ENCODE assay signal across 30 cellular contexts in genomic region chr2:165969227-165969626, GRCh38. TPM values are rescaled to one million over a fixed set of nuclear protein-coding genes. Genes with fewer than 3 reads are reported as not detected.
DNase-seq lines count a peak whose midpoint lies in the region; ATAC-seq, FAIRE-seq and TF ChIP-seq lines count a peak whose summit lies in the region.
"Had no signal": no experiment of that assay in that cellular context is flagged by ENCODE, and none has a peak within 500 bp of the region (broad histone marks: within the 10 kb centered on the region; RNA-seq: fewer than 3 reads in every experiment).

No MANE protein-coding gene starts in this region.

- H3K4me2 ChIP-seq in mammary epithelial cell (ENCODE audit: insufficient read depth, low read depth, low read length): no peak overlapping the region
- H3K4me2 ChIP-seq: BLaER1, neural progenitor cell had no signal

- H3K27me3 Mint-ChIP-seq in MCF 10A (ENCODE audit: insufficient read depth, unreplicated experiment): peaks cover 35% of the 10 kb centered on the region
- peaks cover 5% of the 10 kb centered on the region for H3K27me3 Mint-ChIP-seq in activated T-helper 2 cell treated with anti-CD3 and anti-CD28 coated beads, Interferon-gamma antibody, Interleukin-2, Interleukin-4, amounts not matched to agents 10 μg/mL and 5 μg/mL and 100 μg/mL, durations not matched to agents 14 hours and 24 hours and 36 hours (ENCODE audit: low read depth)

- no peaks in the 10 kb centered on the region for H3K79me2 ChIP-seq in mammary epithelial cell (ENCODE audit: insufficient read depth, low read length)

- no peaks in the 10 kb centered on the region for H3K9me3 Mint-ChIP-seq in MCF 10A (ENCODE audit: unreplicated experiment)
- H3K9me3 Mint-ChIP-seq in activated T-helper 2 cell treated with anti-CD3 and anti-CD28 coated beads, Interferon-gamma antibody, Interleukin-2, Interleukin-4, amounts not matched to agents 10 μg/mL and 5 μg/mL and 100 μg/mL, durations not matched to agents 14 hours and 24 hours and 36 hours: no peaks in the 10 kb centered on the region
- H3K9me3 Mint-ChIP-seq: immature natural killer cell, memory B cell had no signal

- no peak for ATAC-seq in GM21529 (IDR thresholded peaks at IDR 0.05; ENCODE audit: unreplicated experiment)
- ATAC-seq: activated CD8-positive, alpha-beta T cell treated with anti-CD3 and anti-CD28 coated beads, Interleukin-2, amount 10 ng/mL, durations not matched to agents 7 days and 5 days had no signal

- no peaks in the 10 kb centered on the region for H3K36me3 Mint-ChIP-seq in MCF 10A (ENCODE audit: insufficient read depth, unreplicated experiment)
- no peaks in the 10 kb centered on the region for H3K36me3 Mint-ChIP-seq in activated T-helper 2 cell treated with anti-CD3 and anti-CD28 coated beads, Interferon-gamma antibody, Interleukin-2, Interleukin-4, amounts not matched to agents 10 μg/mL and 5 μg/mL and 100 μg/mL, durations not matched to agents 14 hours and 24 hours and 36 hours (ENCODE audit: low read depth)
- H3K36me3 Mint-ChIP-seq: activated naive CD8-positive, alpha-beta T cell; immature natural killer cell; memory B cell; neural progenitor cell had no signal

- WGBS in mammary epithelial cell (ENCODE audit: low coverage, missing lambda C conversion rate): 29% methylated on average over 2 of the region's 2 CpGs

- CTCF ChIA-PET in mammary epithelial cell (lab: Charles Lee; ENCODE audit: low non-redundant PET) (no interaction called here), MCF 10A (lab: Yijun Ruan, JAX) (no interaction called here)

- no peak overlapping the region for H3K27ac ChIP-seq in mammary epithelial cell (ENCODE audit: insufficient read depth, low read depth, low read length)
- H3K27ac ChIP-seq: BLaER1, esophagus squamous epithelium, neural progenitor cell, right atrium auricular region, SK-N-MC had no signal

- H3K27ac Mint-ChIP-seq in MCF 10A (ENCODE audit: low read depth, unreplicated experiment): no peak overlapping the region
- no peak overlapping the region for H3K27ac Mint-ChIP-seq in activated T-helper 2 cell treated with anti-CD3 and anti-CD28 coated beads, Interferon-gamma antibody, Interleukin-2, Interleukin-4, amounts not matched to agents 10 μg/mL and 5 μg/mL and 100 μg/mL, durations not matched to agents 14 hours and 24 hours and 36 hours
- H3K27ac Mint-ChIP-seq: activated CD8-positive, alpha-beta T cell treated with anti-CD3 and anti-CD28 coated beads, Interleukin-2, amount 10 ng/mL, durations not matched to agents 7 days and 5 days; activated naive CD8-positive, alpha-beta T cell; endodermal cell; memory B cell had no signal

- no peak for FAIRE-seq in bronchial epithelial cell (lab: Jason Lieb, UNC)

- intact Hi-C loops in mammary epithelial cell (cut with micrococcal nuclease): no loop called here
- intact Hi-C loops in MCF 10A (cut with micrococcal nuclease): no loop called here
- intact Hi-C loops in activated T-helper 2 cell treated with anti-CD3 and anti-CD28 coated beads, Interferon-gamma antibody, Interleukin-2, Interleukin-4, amounts not matched to agents 10 μg/mL and 5 μg/mL and 100 μg/mL, durations not matched to agents 14 hours and 24 hours and 36 hours (cut with micrococcal nuclease): loop anchor here (2.0 kb wide), 1 partner anchor 14 kb away; no protein-coding TSS in a partner anchor

- no peaks in the 10 kb centered on the region for H3K4me1 ChIP-seq in mammary epithelial cell (ENCODE audit: insufficient read depth, low read length)
- H3K4me1 ChIP-seq: BLaER1, Caco-2, esophagus squamous epithelium, neural progenitor cell, right atrium auricular region had no signal

- H3K4me1 Mint-ChIP-seq in MCF 10A (ENCODE audit: insufficient read depth, unreplicated experiment): no peaks in the 10 kb centered on the region
- H3K4me1 Mint-ChIP-seq in activated T-helper 2 cell treated with anti-CD3 and anti-CD28 coated beads, Interferon-gamma antibody, Interleukin-2, Interleukin-4, amounts not matched to agents 10 μg/mL and 5 μg/mL and 100 μg/mL, durations not matched to agents 14 hours and 24 hours and 36 hours (ENCODE audit: low read depth): no peaks in the 10 kb centered on the region
- H3K4me1 Mint-ChIP-seq: endodermal cell, immature natural killer cell, memory B cell, neural progenitor cell had no signal

- no peaks in the 10 kb centered on the region for H3K9me3 ChIP-seq in mammary epithelial cell (replicated peaks; ENCODE audit: insufficient read depth, low read length)
- H3K9me3 ChIP-seq: BLaER1, Caco-2, esophagus squamous epithelium, right atrium auricular region had no signal

- H2AFZ ChIP-seq in mammary epithelial cell (ENCODE audit: low read depth, low read length): no peak overlapping the region
- H2AFZ ChIP-seq: neural progenitor cell had no signal

- BruUV-seq in mammary epithelial cell (replicated peaks; lab: Mats Ljungman, UMichigan) (no TSS peak), MCF 10A (replicated peaks; lab: Mats Ljungman, UMichigan) (no TSS peak)

- H4K20me1 ChIP-seq in mammary epithelial cell (ENCODE audit: insufficient read depth, low read length): no peaks in the 10 kb centered on the region
- H4K20me1 ChIP-seq: BLaER1 had no signal

- H3K27me3 ChIP-seq in mammary epithelial cell (ENCODE audit: insufficient read depth, low read length) (no peaks in the 10 kb centered on the region), bronchial epithelial cell (ENCODE audit: control insufficient read depth, insufficient read depth, low read length) (no peaks in the 10 kb centered on the region)
- H3K27me3 ChIP-seq: BLaER1, esophagus squamous epithelium, neural progenitor cell, right atrium auricular region had no signal

- no peak overlapping the region for H3K9ac ChIP-seq in mammary epithelial cell (ENCODE audit: insufficient read depth, low read length)
- H3K9ac ChIP-seq: BLaER1, neural progenitor cell had no signal

- TF ChIP-seq CTCF in mammary epithelial cell (conservative IDR thresholded peaks at IDR 0.05 in 1 of 2, IDR thresholded peaks at IDR 0.05 in 1 of 2; ENCODE audit: extremely low read depth in 1 of 2, insufficient read depth in 1 of 2, low read depth in 1 of 2, low read length in 2 of 2) (peak; percentile 1 to 14), MCF 10A (IDR thresholded peaks at IDR 0.05; ENCODE audit: unreplicated experiment) (no peak), LNCaP clone FGC (IDR thresholded peaks at IDR 0.05; ENCODE audit: control insufficient read depth, extremely low read depth, insufficient read depth) (peak; percentile 58), bronchial epithelial cell (IDR thresholded peaks at IDR 0.05; ENCODE audit: insufficient read depth, low read length, severe bottlenecking) (no peak)

- H3K4me3 ChIP-seq in mammary epithelial cell (replicated peaks in 1 of 3; ENCODE audit: insufficient read depth in 1 of 3, low read depth in 2 of 3, low read length in 3 of 3) (no peak overlapping the region), LNCaP clone FGC (ENCODE audit: low read depth, low read length) (no peak overlapping the region), bronchial epithelial cell (ENCODE audit: low read depth, low read length) (no peak overlapping the region)
- H3K4me3 ChIP-seq: BLaER1, esophagus squamous epithelium, neural progenitor cell, right atrium auricular region, SK-N-MC had no signal

- dilution Hi-C loops in mammary epithelial cell (cut with HindIII; ENCODE audit: low sequenced_read_pairs): no loop called here

- in situ Hi-C loops in mammary epithelial cell (cut with MboI; ENCODE audit: low sequenced_read_pairs in 2 of 2): no loop called here

- H3K36me3 ChIP-seq in mammary epithelial cell (ENCODE audit: insufficient read depth, low read length) (no peaks in the 10 kb centered on the region), bronchial epithelial cell (ENCODE audit: control insufficient read depth, insufficient read depth, low read length) (no peaks in the 10 kb centered on the region)
- H3K36me3 ChIP-seq: BLaER1, esophagus squamous epithelium, neural progenitor cell, right atrium auricular region had no signal

- POLR2A ChIA-PET in MCF 10A (lab: Yijun Ruan, JAX): no interaction called here

- H3K4me3 Mint-ChIP-seq in MCF 10A (ENCODE audit: unreplicated experiment): no peak overlapping the region
- no peak overlapping the region for H3K4me3 Mint-ChIP-seq in activated T-helper 2 cell treated with anti-CD3 and anti-CD28 coated beads, Interferon-gamma antibody, Interleukin-2, Interleukin-4, amounts not matched to agents 10 μg/mL and 5 μg/mL and 100 μg/mL, durations not matched to agents 14 hours and 24 hours and 36 hours (ENCODE audit: low read depth)
- H3K4me3 Mint-ChIP-seq: activated CD8-positive, alpha-beta T cell treated with anti-CD3 and anti-CD28 coated beads, Interleukin-2, amount 10 ng/mL, durations not matched to agents 7 days and 5 days; activated naive CD8-positive, alpha-beta T cell; endodermal cell; immature natural killer cell; memory B cell; neural progenitor cell had no signal

- DNase-seq in mammary epithelial cell (no peak), MCF 10A (ENCODE audit: unreplicated experiment) (no peak), LNCaP clone FGC (ENCODE audit: low read depth) (peak; percentile 54), bronchial epithelial cell (ENCODE audit: low read depth) (peak; percentile 17), COLO668 (lab: John Stamatoyannopoulos, UW; ENCODE audit: unreplicated experiment) (no peak), NCI-H1092 treated with DMSO at 0.1 percent for 48 hours (lab: John Stamatoyannopoulos, UW) (no peak)
- no peak for DNase-seq in activated T-helper 2 cell treated with anti-CD3 and anti-CD28 coated beads, Interferon-gamma antibody, Interleukin-2, Interleukin-4, amounts not matched to agents 10 μg/mL and 5 μg/mL and 100 μg/mL, durations not matched to agents 14 hours and 24 hours and 36 hours (ENCODE audit: low spot score)
- DNase-seq: ACHN; activated CD8-positive, alpha-beta T cell treated with anti-CD3 and anti-CD28 coated beads, Interleukin-2, amount 10 ng/mL, durations not matched to agents 7 days and 5 days; activated effector memory CD4-positive, alpha-beta T cell treated with Interleukin-2 at 50 U/mL for 16 hours; activated T-cell treated with anti-CD3 and anti-CD28 coated beads for 4 hours; aorta; Caco-2; EL; endodermal cell; esophagus squamous epithelium; hypothalamus; immature natural killer cell; MV-4-11; NCI-H146; stimulated activated CD4-positive, alpha-beta T cell treated with anti-CD3 and anti-CD28 coated beads, Interleukin-2, amount 100 ng/mL, for 24 hours; T-helper 2 cell; trophoblast cell had no signal

RNA-seq across cellular contexts. Expression of gene TTC21B, which starts 15.7 kb away (rescaled TPM):
- total RNA-seq in mammary epithelial cell (10 to 100 TPM in 1 of 2 donors, 1 to 10 TPM in 1; 9.3 to 20.7 TPM), MCF 10A (2022) (9.8 and 10.9 TPM in 2 replicates), bronchial epithelial cell (6.9 and 10.0 TPM in 2 replicates)
- polyA plus RNA-seq in mammary epithelial cell: 3.4 TPM
- 19.5 TPM for polyA minus RNA-seq in mammary epithelial cell
- total RNA-seq in activated T-helper 2 cell treated with anti-CD3 and anti-CD28 coated beads, Interferon-gamma antibody, Interleukin-2, Interleukin-4, amounts not matched to agents 10 μg/mL and 5 μg/mL and 100 μg/mL, durations not matched to agents 14 hours and 24 hours and 36 hours: 19.7 and 23.4 TPM in 2 replicates

Comparison
In these comparisons a context has a peak if more than half of its experiments do, and no peak if none do; other contexts are left out.
1. CTCF ChIP-seq: peak in mammary epithelial cell (2 of 2) and LNCaP clone FGC (single experiment); none in MCF 10A (single experiment) and bronchial epithelial cell (single experiment).
2. DNase-seq: peak in LNCaP clone FGC (single experiment) and bronchial epithelial cell (single experiment); none in mammary epithelial cell (single experiment), MCF 10A (single experiment), COLO668 (single experiment), activated T-helper 2 cell treated with anti-CD3 and anti-CD28 coated beads, Interferon-gamma antibody, Interleukin-2, Interleukin-4, amounts not matched to agents 10 μg/mL and 5 μg/mL and 100 μg/mL, durations not matched to agents 14 hours and 24 hours and 36 hours (single experiment) and NCI-H1092 treated with DMSO at 0.1 percent for 48 hours (single experiment).